Comparison of ENCODE assay signal across 8 cellular contexts in the genomic region with DNA sequence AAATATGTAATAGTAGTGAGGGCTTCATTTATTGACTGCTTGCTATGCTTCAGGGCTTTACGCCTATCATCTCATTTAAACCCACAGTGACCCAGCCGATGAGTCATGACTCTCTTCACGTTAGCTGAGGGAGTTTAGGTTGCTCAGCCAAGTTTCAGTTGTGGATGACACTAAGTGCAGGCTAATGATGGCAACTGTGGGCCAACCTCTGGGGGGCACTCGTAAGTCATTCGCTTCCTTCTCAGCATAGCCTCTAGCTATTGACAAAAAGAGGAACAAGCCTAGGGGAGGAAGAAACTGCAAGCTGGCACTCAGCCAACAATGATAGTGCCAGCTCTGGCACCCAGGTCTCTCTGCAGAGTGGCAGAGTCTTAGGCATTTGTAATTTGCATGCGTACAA.
DNase-seq lines count a peak whose midpoint lies in the region; ATAC-seq lines count a peak whose summit lies in the region.

No MANE protein-coding gene starts in this region.

- no peak overlapping the region for H3K27ac ChIP-seq in BLaER1

- ATAC-seq in GM19351 (IDR thresholded peaks at IDR 0.05; ENCODE audit: unreplicated experiment) (peak; percentile 82), HG03354 (IDR thresholded peaks at IDR 0.05; ENCODE audit: poor library complexity, severe bottlenecking, unreplicated experiment) (peak; percentile 82)

- H3K27me3 Mint-ChIP-seq in activated naive CD8-positive, alpha-beta T cell, result no peaks in the 10 kb centered on the region

- peak overlapping the region; percentile 83 for H3K27ac Mint-ChIP-seq in activated naive CD8-positive, alpha-beta T cell

- H3K9me3 Mint-ChIP-seq in activated naive CD8-positive, alpha-beta T cell (ENCODE audit: low read depth), result no peaks in the 10 kb centered on the region

- no peaks in the 10 kb centered on the region for H3K36me3 ChIP-seq in BLaER1

- no peak overlapping the region for H3K9ac ChIP-seq in BLaER1

- H3K4me3 Mint-ChIP-seq in activated naive CD8-positive, alpha-beta T cell, result peak overlapping the region; percentile 22

- in situ Hi-C loops in SK-MEL-5 (cut with HindIII; ENCODE audit: low pct_unique_long_range_greater_than_20kb, low sequenced_read_pairs), result no loop called here

- DNase-seq in SK-MEL-5 (ENCODE audit: low read depth, low spot score), result peak; percentile 37
- DNase-seq in iris pigment epithelial cell (ENCODE audit: low read depth), result peak; percentile 86
- DNase-seq in stimulated activated CD8-positive, alpha-beta memory T cell treated with anti-CD3 and anti-CD28 coated beads, Interleukin-4, amount 100 ng/mL, for 24 hours (ENCODE audit: low read depth), result peak; percentile 58
- DNase-seq in 8988T, result no peak

- H3K4me3 ChIP-seq in BLaER1, result no peak overlapping the region

- H3K36me3 Mint-ChIP-seq in activated naive CD8-positive, alpha-beta T cell, result peaks cover 10% of the 10 kb centered on the region

- H3K27me3 ChIP-seq in BLaER1, result no peaks in the 10 kb centered on the region

- H3K4me2 ChIP-seq in BLaER1, result peak overlapping the region; percentile 81

- H3K4me1 ChIP-seq in BLaER1, result peaks cover 97% of the 10 kb centered on the region

- H4K20me1 ChIP-seq in BLaER1, result peaks cover 13% of the 10 kb centered on the region; the same call in 1 of the 2 replicates

- peaks cover 95% of the 10 kb centered on the region for H3K4me1 Mint-ChIP-seq in activated naive CD8-positive, alpha-beta T cell (ENCODE audit: low read depth)

- H3K9me3 ChIP-seq in BLaER1, result no peaks in the 10 kb centered on the region
